ENCODE assay signal across 13 cellular contexts in genomic region chr22:46767249-46767985, GRCh38. TPM values are rescaled to one million over a fixed set of nuclear protein-coding genes. Genes with fewer than 3 reads are reported as not detected.
DNase-seq lines count a peak whose midpoint lies in the region; ATAC-seq, FAIRE-seq and TF ChIP-seq lines count a peak whose summit lies in the region.
"Had no signal": no experiment of that assay in that cellular context is flagged by ENCODE, and none has a peak within 500 bp of the region (broad histone marks: within the 10 kb centered on the region; RNA-seq: fewer than 3 reads in every experiment).

No MANE protein-coding gene starts in this region.

- TF ChIP-seq CTCF in A549 (IDR thresholded peaks at IDR 0.05) (no peak), DOHH2 (IDR thresholded peaks at IDR 0.05; ENCODE audit: low read depth, low read length, poor library complexity, severe bottlenecking) (no peak), smooth muscle cell (IDR thresholded peaks at IDR 0.05; ENCODE audit: borderline replicate concordance, insufficient read depth, poor library complexity, severe bottlenecking) (no peak)

- peak overlapping the region; percentile 80 for H3K27ac Mint-ChIP-seq in activated naive CD8-positive, alpha-beta T cell

- H3K4me3 ChIP-seq in A549 = no peak overlapping the region
- H3K4me3 ChIP-seq in DOHH2 (ENCODE audit: low read length) = peak overlapping the region; percentile 76
- H3K4me3 ChIP-seq in smooth muscle cell = no peak overlapping the region
- H3K4me3 ChIP-seq: ovary had no signal

- no peak for TF ChIP-seq EP300 in A549 (IDR thresholded peaks at IDR 0.05)

- H3K27ac ChIP-seq in A549 = no peak overlapping the region
- H3K27ac ChIP-seq in DOHH2 (ENCODE audit: low read depth, low read length) = peak overlapping the region; percentile 96
- no peak overlapping the region for H3K27ac ChIP-seq in smooth muscle cell (ENCODE audit: low read depth)
- H3K27ac ChIP-seq: C4-2B, ovary had no signal

- POLR2A ChIA-PET in A549 (lab: Yijun Ruan, JAX) = no interaction called here

- H4K20me1 ChIP-seq in DOHH2 (ENCODE audit: control insufficient read depth, insufficient read depth, low read depth, low read length) (peaks cover 4% of the 10 kb centered on the region; the same call in 1 of the 2 replicates), smooth muscle cell (ENCODE audit: low read depth) (peaks cover 33% of the 10 kb centered on the region)

- DNase-seq in A549 (ENCODE audit: low read depth in 1 of 2, low spot score in 1 of 2) (no peak), myocyte (ENCODE audit: low read depth) (peak; percentile 72), smooth muscle cell (lab: John Stamatoyannopoulos, UW; ENCODE audit: unreplicated experiment) (no peak), mucosa of gallbladder (ENCODE audit: low spot score) (no peak)
- DNase-seq: H7, NCI-H748 treated with DMSO at 0.1 percent for 48 hours, SK-N-SH had no signal

- H3K9me2 ChIP-seq in DOHH2 (replicated peaks; ENCODE audit: control insufficient read depth, low read length) = no peaks in the 10 kb centered on the region
- H3K9me2 ChIP-seq: SK-N-SH had no signal

- no peak overlapping the region for H2AFZ ChIP-seq in smooth muscle cell (ENCODE audit: low read depth)

- TF ChIP-seq POLR2A in A549 (IDR thresholded peaks at IDR 0.05; ENCODE audit: low read length) = no peak

- H3K9me3 ChIP-seq in A549 (no peaks in the 10 kb centered on the region), DOHH2 (ENCODE audit: control insufficient read depth, insufficient read depth, low read length) (no peaks in the 10 kb centered on the region), smooth muscle cell (replicated peaks; ENCODE audit: low read depth) (no peaks in the 10 kb centered on the region)
- H3K9me3 ChIP-seq: ovary, SK-N-SH had no signal

- no peak for TF ChIP-seq RAD21 in A549 (conservative IDR thresholded peaks at IDR 0.05 in 1 of 2, IDR thresholded peaks at IDR 0.05 in 1 of 2)

- H3K4me1 Mint-ChIP-seq in activated naive CD8-positive, alpha-beta T cell (ENCODE audit: low read depth) = peaks cover 66% of the 10 kb centered on the region

- H3K36me3 ChIP-seq in DOHH2 (ENCODE audit: control insufficient read depth, low read length) = peaks cover 60% of the 10 kb centered on the region
- H3K36me3 ChIP-seq in smooth muscle cell (ENCODE audit: low read depth) = no peaks in the 10 kb centered on the region
- H3K36me3 ChIP-seq: ovary had no signal

- H3F3A ChIP-seq in DOHH2 (ENCODE audit: control insufficient read depth, insufficient read depth) = peaks cover 52% of the 10 kb centered on the region
- H3F3A ChIP-seq in smooth muscle cell (ENCODE audit: low read depth) = no peaks in the 10 kb centered on the region

- H3K4me1 ChIP-seq in A549 (peaks cover 8% of the 10 kb centered on the region; the same call in 2 of the 3 replicates), DOHH2 (ENCODE audit: control insufficient read depth, low read length) (peaks cover 77% of the 10 kb centered on the region), smooth muscle cell (ENCODE audit: low read depth) (peaks cover 8% of the 10 kb centered on the region)

- H3K9me3 Mint-ChIP-seq in activated naive CD8-positive, alpha-beta T cell (ENCODE audit: low read depth) = no peaks in the 10 kb centered on the region

- H3K79me2 ChIP-seq in DOHH2 (ENCODE audit: control insufficient read depth, low read length) (peaks cover 86% of the 10 kb centered on the region), smooth muscle cell (ENCODE audit: low read depth) (peaks cover 53% of the 10 kb centered on the region)

- no peaks in the 10 kb centered on the region for H3K27me3 Mint-ChIP-seq in activated naive CD8-positive, alpha-beta T cell

- H3K27me3 ChIP-seq in DOHH2 (ENCODE audit: control insufficient read depth, low read length) (no peaks in the 10 kb centered on the region), smooth muscle cell (ENCODE audit: low read depth) (no peaks in the 10 kb centered on the region)
- H3K27me3 ChIP-seq: ovary had no signal

- H3K4me2 ChIP-seq in A549 (no peak overlapping the region), DOHH2 (ENCODE audit: low read length) (peak overlapping the region; percentile 86), smooth muscle cell (no peak overlapping the region)
- H3K4me2 ChIP-seq: SK-N-SH had no signal

- ATAC-seq in A549 (no peak), GM19324 (IDR thresholded peaks at IDR 0.05; ENCODE audit: low FRiP score, unreplicated experiment) (no peak), GM18861 (IDR thresholded peaks at IDR 0.05; ENCODE audit: unreplicated experiment) (no peak)

- H3K9ac ChIP-seq in smooth muscle cell (ENCODE audit: low read depth) = no peak overlapping the region
- H3K9ac ChIP-seq: SK-N-SH had no signal

- FAIRE-seq in A549 (lab: Jason Lieb, UNC) = no peak

- CTCF ChIA-PET in A549 (lab: Yijun Ruan, JAX) = interaction anchor here (0.6 to 1.9 kb wide), 2 partner anchors 9 to 143 kb away, joined by 3 to 5 read pairs; no protein-coding TSS in a partner anchor

- 97% methylated on average over 11 of the region's 11 CpGs for WGBS in A549 (ENCODE audit: missing lambda C conversion rate)
- WGBS in smooth muscle cell (ENCODE audit: low lambda C conversion rate) = 97% methylated on average over 11 of the region's 11 CpGs

- peak overlapping the region; percentile 39 for H3K4me3 Mint-ChIP-seq in activated naive CD8-positive, alpha-beta T cell

- no peaks in the 10 kb centered on the region for H3K36me3 Mint-ChIP-seq in activated naive CD8-positive, alpha-beta T cell

TF ChIP-seq in A549, 52 proteins besides CTCF, POLR2A, EP300 and RAD21:
- peak; percentile 91 for TF ChIP-seq MAFK (IDR thresholded peaks at IDR 0.05; ENCODE audit: partially characterized antibody)
- TF ChIP-seq JUNB (IDR thresholded peaks at IDR 0.05) = no peak

RNA-seq across cellular contexts. Expression of gene TBC1D22A, which starts 5.0 kb away (rescaled TPM):
- polyA plus RNA-seq in A549 (2011; rRNA removed) = 10.4 and 10.8 TPM in 2 replicates
- polyA plus RNA-seq in A549 (2012; cell fraction: cytosol; rRNA removed) = 11.2 and 11.7 TPM in 2 replicates
- polyA plus RNA-seq in A549 (2012; cell fraction: nucleus; rRNA removed) = 11.0 and 12.8 TPM in 2 replicates
- 8.2 to 9.7 TPM (median 8.9 TPM) in 3 replicates for polyA plus RNA-seq in A549 (2017; fragmentation: RNase III; extraction: RNeasy Plus Mini Kit Qiagen cat#74134 plus additional on column Dnase treatment)
- polyA minus RNA-seq in A549 (2011; rRNA and poly(A)+ RNA removed) = 8.2 and 12.6 TPM in 2 replicates
- total RNA-seq in myocyte = 15.9 and 21.8 TPM in 2 replicates
- 27.4 TPM for polyA plus RNA-seq in myocyte (2012)
- total RNA-seq in smooth muscle cell = 7.2 and 12.5 TPM in 2 replicates
- 14.4 and 19.2 TPM in 2 replicates for polyA plus RNA-seq in smooth muscle cell
- 33.0 TPM for total RNA-seq in mucosa of gallbladder

RNA-seq across cellular contexts. Expression of gene CERK, which starts 29.4 kb away (rescaled TPM):
- polyA plus RNA-seq in A549 (2011; rRNA removed) (13.1 and 17.7 TPM in 2 replicates), A549 (2017; fragmentation: RNase III; extraction: RNeasy Plus Mini Kit Qiagen cat#74134 plus additional on column Dnase treatment) (13.8 to 15.6 TPM (median 15.6 TPM) in 3 replicates), smooth muscle cell (23.3 and 25.6 TPM in 2 replicates)
- polyA plus RNA-seq in A549 (2012; cell fraction: cytosol; rRNA removed) = 9.7 and 12.6 TPM in 2 replicates
- 9.7 and 13.4 TPM in 2 replicates for polyA plus RNA-seq in A549 (2012; cell fraction: nucleus; rRNA removed)
- polyA minus RNA-seq in A549 (2011; rRNA and poly(A)+ RNA removed) = 16.0 and 23.4 TPM in 2 replicates
- total RNA-seq in myocyte (32.9 and 34.9 TPM in 2 replicates), smooth muscle cell (25.4 and 30.7 TPM in 2 replicates), mucosa of gallbladder (41.8 TPM)
- polyA plus RNA-seq in myocyte (2012) = 27.5 TPM
